Comparison of ENCODE assay signal across 8 cellular contexts in the genomic region with DNA sequence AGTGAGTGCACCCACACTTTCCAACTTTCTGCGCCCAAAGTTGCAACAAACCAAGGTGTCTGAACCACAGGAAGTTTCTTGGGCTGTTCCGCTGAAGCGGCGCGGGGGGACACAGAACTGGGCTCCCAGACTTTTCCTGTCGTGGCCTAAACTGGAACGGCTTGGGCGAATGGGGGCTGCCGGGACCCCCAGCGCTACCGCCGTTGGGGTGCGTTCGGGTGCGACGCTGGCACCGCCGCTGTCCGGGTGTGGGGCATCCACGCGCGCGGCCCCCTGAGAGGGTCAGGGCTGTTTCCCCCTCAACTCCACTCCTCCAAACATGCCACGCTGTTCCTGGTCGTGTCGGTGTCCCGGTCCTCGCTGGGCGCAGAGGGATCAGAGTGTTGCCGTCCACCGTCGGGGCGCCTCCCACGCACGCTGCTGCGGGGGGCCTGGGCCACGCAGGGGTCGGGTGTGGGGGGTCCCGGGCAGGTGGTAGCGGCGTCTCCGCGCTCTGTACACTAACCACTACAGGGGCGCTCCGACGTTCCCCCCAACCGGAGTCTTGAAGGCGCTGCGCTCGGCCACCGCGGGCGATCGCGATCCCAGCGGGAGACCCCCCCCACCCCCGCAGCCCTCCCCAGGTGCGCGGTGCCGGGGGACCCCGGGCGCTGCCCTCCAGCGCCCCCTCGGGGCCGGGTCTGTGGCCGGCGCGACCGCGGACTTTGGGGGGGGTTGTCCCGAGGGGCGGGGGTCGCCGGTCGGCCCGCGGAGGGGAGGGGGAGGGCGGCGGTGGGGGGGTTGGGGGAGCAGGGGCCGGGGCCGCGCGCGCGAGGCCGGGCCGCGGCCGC. TPM values are rescaled to one million over a fixed set of nuclear protein-coding genes. Genes with fewer than 3 reads are reported as not detected.
DNase-seq lines count a peak whose midpoint lies in the region; ATAC-seq, FAIRE-seq and TF ChIP-seq lines count a peak whose summit lies in the region.

No MANE protein-coding gene starts in this region.

- no peaks in the 10 kb centered on the region for H4K20me1 ChIP-seq in OCI-LY1 (ENCODE audit: insufficient read depth, low read length)

- H3F3A ChIP-seq in OCI-LY1 (ENCODE audit: insufficient read depth, low read length) = peaks cover 6% of the 10 kb centered on the region; the same call in 1 of the 2 replicates

- H3K4me2 ChIP-seq in OCI-LY1 (ENCODE audit: low read length) = peak overlapping the region; percentile 85

- peak overlapping the region; percentile 59 for H3K27ac Mint-ChIP-seq in glutamatergic neuron (ENCODE audit: unreplicated experiment)

- FAIRE-seq in pancreas (lab: Jason Lieb, UNC) = no peak

- peak overlapping the region; percentile 76 for H3K9ac ChIP-seq in OCI-LY1 (ENCODE audit: low read length)

- peaks cover 22% of the 10 kb centered on the region; the same call in 1 of the 2 replicates for H3K36me3 ChIP-seq in OCI-LY1 (ENCODE audit: insufficient read depth, low read length)
- H3K36me3 ChIP-seq in pancreas = no peaks in the 10 kb centered on the region

- H3K9me3 ChIP-seq in OCI-LY1 (ENCODE audit: low read length) = no peaks in the 10 kb centered on the region
- H3K9me3 ChIP-seq in pancreas = no peaks in the 10 kb centered on the region

- peak overlapping the region; percentile 87 for H3K4me3 Mint-ChIP-seq in glutamatergic neuron (ENCODE audit: unreplicated experiment)

- H2AFZ ChIP-seq in OCI-LY1 (ENCODE audit: low read length) = no peak overlapping the region

- DNase-seq in NCI-H748 (lab: John Stamatoyannopoulos, UW; ENCODE audit: unreplicated experiment) (peak; percentile 59), NCI-H748 treated with DMSO at 0.1 percent for 48 hours (lab: John Stamatoyannopoulos, UW) (no peak), glutamatergic neuron (peak; percentile 31), pancreas (peak; percentile 61 to 88 (median 70)), ureter (ENCODE audit: low spot score) (peak; percentile 49)
- peak; percentile 57 for DNase-seq in activated effector memory CD4-positive, alpha-beta T cell treated with Interleukin-2 at 50 U/mL for 16 hours

- H3K27me3 Mint-ChIP-seq in glutamatergic neuron (ENCODE audit: unreplicated experiment) = peaks cover 6% of the 10 kb centered on the region

- peak; percentile 46 for TF ChIP-seq CTCF in OCI-LY1 (IDR thresholded peaks at IDR 0.05; ENCODE audit: low read length)
- peak; percentile 73 for TF ChIP-seq CTCF in glutamatergic neuron (IDR thresholded peaks at IDR 0.05; ENCODE audit: partially characterized antibody, unreplicated experiment)
- TF ChIP-seq CTCF in pancreas (IDR thresholded peaks at IDR 0.05) = peak in 3 of 4 donors; percentile 6 to 30 (median 26)

- H3K27ac ChIP-seq in OCI-LY1 (ENCODE audit: low read depth, low read length, poor library complexity, severe bottlenecking) (peak overlapping the region; percentile 83), pancreas (peak overlapping the region; percentile 58 to 80 (median 77))

- intact Hi-C loops in pancreas (cut with DNase I) = loop anchor here in 1 of 3 donors (10.0 kb wide), 1 partner anchor 420 kb away; no protein-coding TSS in a partner anchor

- 0 to 1% methylated on average over 33 to 88 of the region's 89 CpGs for WGBS in pancreas, 2 donors

- H3K36me3 Mint-ChIP-seq in glutamatergic neuron (ENCODE audit: unreplicated experiment) = no peaks in the 10 kb centered on the region

- H3K4me1 Mint-ChIP-seq in glutamatergic neuron (ENCODE audit: low read depth, unreplicated experiment) = peaks cover 9% of the 10 kb centered on the region

- peaks cover 9% of the 10 kb centered on the region for H3K9me3 Mint-ChIP-seq in glutamatergic neuron (ENCODE audit: unreplicated experiment)

- H3K4me3 ChIP-seq in OCI-LY1 (ENCODE audit: low read depth, low read length, poor library complexity, severe bottlenecking) = peak overlapping the region; percentile 68
- H3K4me3 ChIP-seq in pancreas = peak overlapping the region; percentile 61 to 85 (median 80)

- no peaks in the 10 kb centered on the region for H3K9me2 ChIP-seq in OCI-LY1 (ENCODE audit: low read depth, low read length)

- peaks cover 33% of the 10 kb centered on the region for H3K79me2 ChIP-seq in OCI-LY1 (ENCODE audit: insufficient read depth, low read length)

- H3K27me3 ChIP-seq in OCI-LY1 (ENCODE audit: insufficient read depth, low read length) (no peaks in the 10 kb centered on the region), pancreas (no peaks in the 10 kb centered on the region)

- peak; percentile 28 for ATAC-seq in HG02943 (IDR thresholded peaks at IDR 0.05; ENCODE audit: low read depth, unreplicated experiment)
- ATAC-seq in pancreas = peak; percentile 66 to 78 (median 74)

- H3K4me1 ChIP-seq in OCI-LY1 (ENCODE audit: insufficient read depth, low read length, severe bottlenecking) = peaks cover 61% of the 10 kb centered on the region
- peaks cover 0 to 17% (median 11%) of the 10 kb centered on the region in 3 donors for H3K4me1 ChIP-seq in pancreas

RNA-seq across cellular contexts. Expression of gene CUX1, which starts 2.2 kb away (rescaled TPM):
- 56.5 TPM for total RNA-seq in glutamatergic neuron (ENCODE audit: unreplicated experiment)
- 10 to 100 TPM; 40.1 to 61.2 (median 48.4) TPM for total RNA-seq in pancreas
- 10 to 100 TPM; 18.9 to 21.3 TPM for polyA plus RNA-seq in pancreas
- total RNA-seq in ureter = 103 TPM
